18 cellular contexts compared by ENCODE assay signal in the genomic region with DNA sequence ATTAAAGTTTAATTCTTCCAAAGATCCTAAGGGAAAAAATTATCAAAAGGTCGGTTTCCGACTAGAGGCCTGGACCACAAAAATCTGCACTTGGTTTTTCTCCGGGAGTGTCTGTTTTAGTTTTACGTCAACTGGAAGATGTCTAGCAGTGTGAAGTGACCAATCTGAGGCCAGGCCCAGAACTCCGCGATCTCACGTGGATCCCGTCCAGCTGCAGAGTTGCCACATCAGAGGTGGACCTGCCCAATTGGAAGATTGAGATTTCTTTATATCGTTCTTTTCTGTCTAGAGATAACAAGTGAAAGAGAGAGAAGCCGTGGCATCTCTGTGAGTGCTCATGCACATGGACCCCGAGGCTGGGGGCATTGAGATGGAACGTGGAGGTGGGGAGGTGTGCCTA.
A peak's percentile ranks its signal among the peaks of the same experiment; 100 is the strongest.
DNase-seq lines count a peak whose midpoint lies in the region; TF ChIP-seq lines count a peak whose summit lies in the region.
"Had no signal": no experiment of that assay in that cellular context is flagged by ENCODE, and none has a peak within 500 bp of the region (broad histone marks: within the 10 kb centered on the region; RNA-seq: fewer than 3 reads in every experiment).

No MANE protein-coding gene starts in this region.

- H3K27ac Mint-ChIP-seq in activated naive CD8-positive, alpha-beta T cell = peak overlapping the region; percentile 43
- no peak overlapping the region for H3K27ac Mint-ChIP-seq in activated naive CD8-positive, alpha-beta T cell treated with anti-CD3 and anti-CD28 coated beads for 36 hours
- peak overlapping the region; percentile 14 for H3K27ac Mint-ChIP-seq in endodermal cell

- peaks cover 16% of the 10 kb centered on the region for H3K4me1 ChIP-seq in endodermal cell (ENCODE audit: control insufficient read depth, insufficient read depth, low read length)
- H3K4me1 ChIP-seq in parathyroid adenoma = peaks cover 17% of the 10 kb centered on the region

- H3K27me3 ChIP-seq in endodermal cell (ENCODE audit: control insufficient read depth, insufficient read depth, low read length, poor library complexity, severe bottlenecking) (no peaks in the 10 kb centered on the region), parathyroid adenoma (ENCODE audit: control insufficient read depth, insufficient read depth, low read length) (no peaks in the 10 kb centered on the region)

- no peak overlapping the region for H3K4me2 ChIP-seq in parathyroid adenoma (ENCODE audit: low read length)

- H3K4me3 Mint-ChIP-seq in activated naive CD8-positive, alpha-beta T cell = no peak overlapping the region
- no peak overlapping the region for H3K4me3 Mint-ChIP-seq in activated naive CD8-positive, alpha-beta T cell treated with anti-CD3 and anti-CD28 coated beads for 36 hours
- H3K4me3 Mint-ChIP-seq in endodermal cell = no peak overlapping the region

- peaks cover 38% of the 10 kb centered on the region for H3K36me3 Mint-ChIP-seq in activated naive CD8-positive, alpha-beta T cell
- H3K36me3 Mint-ChIP-seq in activated naive CD8-positive, alpha-beta T cell treated with anti-CD3 and anti-CD28 coated beads for 36 hours = peaks cover 51% of the 10 kb centered on the region
- H3K36me3 Mint-ChIP-seq in endodermal cell (ENCODE audit: low read depth) = peaks cover 66% of the 10 kb centered on the region

- 96 to 98% methylated on average over 11 to 12 of the region's 12 CpGs for WGBS in endodermal cell (ENCODE audit: insufficient coverage in 1 of 2, insufficient read length in 1 of 2), 2 experiments

- no peak overlapping the region for H2AFZ ChIP-seq in parathyroid adenoma

- no peak for TF ChIP-seq CTCF in endodermal cell (conservative IDR thresholded peaks at IDR 0.05)
- TF ChIP-seq CTCF in parathyroid adenoma (IDR thresholded peaks at IDR 0.05) = no peak

- H3K9me3 Mint-ChIP-seq in activated naive CD8-positive, alpha-beta T cell (ENCODE audit: low read depth) = no peaks in the 10 kb centered on the region
- no peaks in the 10 kb centered on the region for H3K9me3 Mint-ChIP-seq in activated naive CD8-positive, alpha-beta T cell treated with anti-CD3 and anti-CD28 coated beads for 36 hours
- H3K9me3 Mint-ChIP-seq in endodermal cell = no peaks in the 10 kb centered on the region

- H3K9ac ChIP-seq in endodermal cell (ENCODE audit: extremely low read depth, low read length, poor library complexity, severe bottlenecking) = no peak overlapping the region
- no peak overlapping the region for H3K9ac ChIP-seq in parathyroid adenoma

- H3K79me2 ChIP-seq in parathyroid adenoma = peaks cover 29% of the 10 kb centered on the region

- H3K27me3 Mint-ChIP-seq in activated naive CD8-positive, alpha-beta T cell = no peaks in the 10 kb centered on the region
- no peaks in the 10 kb centered on the region for H3K27me3 Mint-ChIP-seq in activated naive CD8-positive, alpha-beta T cell treated with anti-CD3 and anti-CD28 coated beads for 36 hours
- H3K27me3 Mint-ChIP-seq in endodermal cell (ENCODE audit: insufficient read depth) = no peaks in the 10 kb centered on the region

- peaks cover 57% of the 10 kb centered on the region for H3K4me1 Mint-ChIP-seq in activated naive CD8-positive, alpha-beta T cell (ENCODE audit: low read depth)
- H3K4me1 Mint-ChIP-seq in activated naive CD8-positive, alpha-beta T cell treated with anti-CD3 and anti-CD28 coated beads for 36 hours = peaks cover 44% of the 10 kb centered on the region
- peaks cover 54% of the 10 kb centered on the region for H3K4me1 Mint-ChIP-seq in endodermal cell

- DNase-seq in activated naive CD8-positive, alpha-beta T cell treated with anti-CD3 and anti-CD28 coated beads for 36 hours = no peak
- DNase-seq in endodermal cell (no peak), GM19238 (ENCODE audit: insufficient read length, low spot score) (no peak), pons (ENCODE audit: low spot score) (no peak), HT-29 (ENCODE audit: low spot score) (no peak), hippocampal formation (lab: John Stamatoyannopoulos, UW) (no peak)
- DNase-seq: activated CD8-positive, alpha-beta memory T cell treated with anti-CD3 and anti-CD28 coated beads for 24 hours; activated naive CD4-positive, alpha-beta T cell; COR-L47; left colon; MM.1S; NCI-H1930; NCI-H524; OCI-M1 had no signal

- no peak overlapping the region for H3K4me3 ChIP-seq in endodermal cell (ENCODE audit: low read length)
- no peak overlapping the region for H3K4me3 ChIP-seq in parathyroid adenoma (ENCODE audit: low read depth, low read length)
- H3K4me3 ChIP-seq: prostate gland, SK-N-MC had no signal

- H3K27ac ChIP-seq in endodermal cell (ENCODE audit: low read depth, low read length) (no peak overlapping the region), parathyroid adenoma (peak overlapping the region; percentile 13)
- H3K27ac ChIP-seq: prostate gland, SK-N-MC had no signal

- H3K36me3 ChIP-seq in endodermal cell (ENCODE audit: control insufficient read depth, insufficient read depth, low read length) (peaks cover 77% of the 10 kb centered on the region), parathyroid adenoma (ENCODE audit: control insufficient read depth, insufficient read depth, low read length) (no peaks in the 10 kb centered on the region)
- H3K36me3 ChIP-seq: prostate gland had no signal

- H3K9me3 ChIP-seq in endodermal cell (ENCODE audit: control insufficient read depth, low read length) (no peaks in the 10 kb centered on the region), parathyroid adenoma (ENCODE audit: control insufficient read depth, low read length) (no peaks in the 10 kb centered on the region)
- H3K9me3 ChIP-seq: prostate gland had no signal
